8 cellular contexts compared by ENCODE assay signal in the genomic region with DNA sequence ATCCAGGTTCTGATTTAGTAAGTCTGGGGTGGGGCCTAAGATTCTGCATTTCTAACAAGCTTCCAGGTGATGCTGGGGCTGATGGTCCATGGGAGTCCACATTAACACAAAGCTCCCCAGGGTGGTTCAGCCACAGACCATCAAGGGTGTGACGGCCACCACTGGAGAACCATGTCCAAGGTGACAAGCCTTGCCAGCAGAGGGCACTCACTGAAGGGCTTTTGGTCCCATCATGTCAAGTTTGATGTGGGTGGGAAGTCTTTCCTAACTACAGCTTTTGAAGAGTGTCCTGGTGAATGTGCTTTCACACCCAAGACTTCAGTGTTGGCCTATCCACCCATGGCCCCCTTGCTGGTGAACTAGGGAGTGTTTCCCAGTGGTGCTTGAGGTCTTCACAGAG.
A peak's percentile ranks its signal among the peaks of the same experiment; 100 is the strongest.
DNase-seq lines count a peak whose midpoint lies in the region; ATAC-seq, FAIRE-seq and TF ChIP-seq lines count a peak whose summit lies in the region.

No MANE protein-coding gene starts in this region.

- no peak overlapping the region for H3K27ac ChIP-seq in MM.1S (ENCODE audit: low read length)

- no peaks in the 10 kb centered on the region for H3K79me2 ChIP-seq in MM.1S (ENCODE audit: low read length)

- no peaks in the 10 kb centered on the region for H3K9me3 ChIP-seq in MM.1S (replicated peaks; ENCODE audit: insufficient read depth, low read length)

- no peaks in the 10 kb centered on the region for H4K20me1 ChIP-seq in MM.1S (ENCODE audit: insufficient read depth, low read length)

- H3K27me3 ChIP-seq in MM.1S (replicated peaks; ENCODE audit: insufficient read depth, low read length) = peaks cover 14% of the 10 kb centered on the region

- intact Hi-C loops in left ventricle myocardium superior (cut with micrococcal nuclease) = no loop called here

- TF ChIP-seq CTCF in MM.1S (IDR thresholded peaks at IDR 0.05; ENCODE audit: low read length) = peak; percentile 77

- H3F3A ChIP-seq in MM.1S (ENCODE audit: insufficient read depth, low read length) = no peaks in the 10 kb centered on the region

- H3K4me2 ChIP-seq in MM.1S (ENCODE audit: low read depth, low read length) = no peak overlapping the region

- H2AFZ ChIP-seq in MM.1S (ENCODE audit: low read length) = no peak overlapping the region

- ATAC-seq in left ventricle myocardium superior (peak; percentile 72), HG03095 (IDR thresholded peaks at IDR 0.05; ENCODE audit: unreplicated experiment) (no peak)

- H3K4me3 ChIP-seq in MM.1S (ENCODE audit: low read length) = no peak overlapping the region

- no peak overlapping the region for H3K9ac ChIP-seq in MM.1S (ENCODE audit: low read length)

- H3K9me2 ChIP-seq in MM.1S (replicated peaks; ENCODE audit: insufficient read depth, low read length) = no peaks in the 10 kb centered on the region

- no peak for FAIRE-seq in GM12892 (lab: Jason Lieb, UNC)

- no peaks in the 10 kb centered on the region for H3K4me1 ChIP-seq in MM.1S (ENCODE audit: low read length)

- DNase-seq in GM03348 (ENCODE audit: low spot score) (peak; percentile 37), MM.1S (peak; percentile 51), left ventricle myocardium superior (peak; percentile 53), COLO829 (ENCODE audit: low spot score) (no peak), GM12892 (ENCODE audit: insufficient read length) (no peak)
- peak; percentile 11 to 13 for DNase-seq in activated CD8-positive, alpha-beta memory T cell treated with anti-CD3 and anti-CD28 coated beads for 4 hours (ENCODE audit: low read depth in 2 of 2)
- peak; percentile 22 for DNase-seq in stimulated activated CD8-positive, alpha-beta memory T cell treated with anti-CD3 and anti-CD28 coated beads, Interleukin-4, amount 100 ng/mL, for 24 hours (ENCODE audit: low read depth)

- TF ChIP-seq POLR2A in GM12892 (IDR thresholded peaks at IDR 0.05; ENCODE audit: low read depth, low read length) = no peak

- H3K36me3 ChIP-seq in MM.1S (replicated peaks; ENCODE audit: insufficient read depth, low read length) = no peaks in the 10 kb centered on the region

Comparison
In these comparisons a context has a peak if more than half of its experiments do, and no peak if none do; other contexts are left out.
1. DNase-seq: peak in GM03348 (single experiment), MM.1S (single experiment), activated CD8-positive, alpha-beta memory T cell treated with anti-CD3 and anti-CD28 coated beads for 4 hours (2 of 2), left ventricle myocardium superior (single experiment) and stimulated activated CD8-positive, alpha-beta memory T cell treated with anti-CD3 and anti-CD28 coated beads, Interleukin-4, amount 100 ng/mL, for 24 hours (single experiment); none in COLO829 (single experiment) and GM12892 (single experiment).